Comparison of ENCODE assay signal across 14 cellular contexts in the genomic region with DNA sequence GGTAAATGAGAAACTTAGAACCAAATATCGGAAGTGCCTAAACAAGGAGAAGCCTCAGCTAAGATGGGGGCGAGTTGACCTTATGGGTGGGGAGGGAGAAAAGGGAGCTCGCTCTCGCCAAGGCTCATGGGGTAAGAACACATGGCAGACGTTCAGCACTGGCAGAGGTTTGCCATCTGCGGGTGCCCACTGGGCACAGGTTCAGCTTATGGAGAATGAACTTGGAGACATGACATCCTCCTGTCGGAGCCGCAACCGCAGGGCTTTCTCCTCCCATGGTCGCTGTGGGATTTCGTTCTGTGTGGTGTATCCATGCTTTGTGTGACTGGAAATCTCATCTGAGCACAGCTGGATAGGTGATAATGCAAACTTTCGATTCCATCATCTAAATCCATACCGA. TPM values are rescaled to one million over a fixed set of nuclear protein-coding genes. Genes with fewer than 3 reads are reported as not detected.
A peak's percentile ranks its signal among the peaks of the same experiment; 100 is the strongest.
DNase-seq lines count a peak whose midpoint lies in the region; ATAC-seq and TF ChIP-seq lines count a peak whose summit lies in the region.
"Had no signal": no experiment of that assay in that cellular context is flagged by ENCODE, and none has a peak within 500 bp of the region (broad histone marks: within the 10 kb centered on the region; RNA-seq: fewer than 3 reads in every experiment).

No MANE protein-coding gene starts in this region.

- H3K4me3 ChIP-seq in H7 (ENCODE audit: insufficient read depth, low read depth, low read length) (no peak overlapping the region), sigmoid colon (no peak overlapping the region)
- H3K4me3 ChIP-seq: A549 had no signal

- no peak for TF ChIP-seq POLR2A in sigmoid colon (IDR thresholded peaks at IDR 0.05)

- no peak for TF ChIP-seq CTCF in sigmoid colon (IDR thresholded peaks at IDR 0.05)

- H3K4me1 Mint-ChIP-seq in T-helper 2 cell treated with Interferon-gamma antibody and Interleukin-4, amounts not matched to agents 5 μg/mL and 100 μg/mL, for 36 hours (ENCODE audit: low read depth), result no peaks in the 10 kb centered on the region
- H3K4me1 Mint-ChIP-seq: CD4-positive, alpha-beta memory T cell had no signal

- no peak overlapping the region for H3K27ac Mint-ChIP-seq in T-helper 2 cell treated with Interferon-gamma antibody and Interleukin-4, amounts not matched to agents 5 μg/mL and 100 μg/mL, for 36 hours
- H3K27ac Mint-ChIP-seq: CD4-positive, alpha-beta memory T cell had no signal

- no peaks in the 10 kb centered on the region for H3K4me1 ChIP-seq in sigmoid colon
- H3K4me1 ChIP-seq: A549 had no signal

- intact Hi-C loops in sigmoid colon (cut with DNase I), result no loop called here

- H3K36me3 ChIP-seq in H7 (replicated peaks; ENCODE audit: control insufficient read depth, insufficient read depth, low read length) (no peaks in the 10 kb centered on the region), sigmoid colon (no peaks in the 10 kb centered on the region)
- H3K36me3 ChIP-seq: BE2C had no signal

- no peaks in the 10 kb centered on the region for H3K27me3 ChIP-seq in H7 (ENCODE audit: control insufficient read depth, insufficient read depth, low read length)
- H3K27me3 ChIP-seq in sigmoid colon, result no peaks in the 10 kb centered on the region
- H3K27me3 ChIP-seq: BE2C had no signal

- TF ChIP-seq EP300 in sigmoid colon (IDR thresholded peaks at IDR 0.05), result no peak

- no peaks in the 10 kb centered on the region for H3K36me3 Mint-ChIP-seq in T-helper 2 cell treated with Interferon-gamma antibody and Interleukin-4, amounts not matched to agents 5 μg/mL and 100 μg/mL, for 36 hours (ENCODE audit: low read depth)
- H3K36me3 Mint-ChIP-seq: CD4-positive, alpha-beta memory T cell had no signal

- DNase-seq in H7 (peak; percentile 8), NCI-H1694 treated with DMSO at 0.1 percent for 48 hours (lab: John Stamatoyannopoulos, UW) (peak; percentile 70), mesenteric fat pad (ENCODE audit: low spot score) (peak; percentile 26), sigmoid colon (peak; percentile 35)
- no peak for DNase-seq in T-helper 2 cell treated with Interferon-gamma antibody and Interleukin-4, amounts not matched to agents 5 μg/mL and 100 μg/mL, for 36 hours (ENCODE audit: low spot score)
- DNase-seq: BE2C; CD4-positive, alpha-beta memory T cell; DND-41; GF-D8; HCEC 1CT had no signal

- H3K9me3 Mint-ChIP-seq in T-helper 2 cell treated with Interferon-gamma antibody and Interleukin-4, amounts not matched to agents 5 μg/mL and 100 μg/mL, for 36 hours, result no peaks in the 10 kb centered on the region

- no peak overlapping the region for H3K27ac ChIP-seq in sigmoid colon
- H3K27ac ChIP-seq: A549, C4-2B had no signal

- no peaks in the 10 kb centered on the region for H3K27me3 Mint-ChIP-seq in T-helper 2 cell treated with Interferon-gamma antibody and Interleukin-4, amounts not matched to agents 5 μg/mL and 100 μg/mL, for 36 hours (ENCODE audit: low read depth)

- 86 to 89% methylated on average over 13 of the region's 13 CpGs for WGBS in sigmoid colon, 2 donors

- H3K9me3 ChIP-seq in sigmoid colon, result no peaks in the 10 kb centered on the region
- H3K9me3 ChIP-seq: A549, BE2C had no signal

- no peak overlapping the region for H3K4me3 Mint-ChIP-seq in T-helper 2 cell treated with Interferon-gamma antibody and Interleukin-4, amounts not matched to agents 5 μg/mL and 100 μg/mL, for 36 hours
- H3K4me3 Mint-ChIP-seq: CD4-positive, alpha-beta memory T cell had no signal

- ATAC-seq in HG02852 (IDR thresholded peaks at IDR 0.05; ENCODE audit: unreplicated experiment) (no peak), GM21447 (IDR thresholded peaks at IDR 0.05; ENCODE audit: unreplicated experiment) (no peak)
- ATAC-seq: A549 had no signal

RNA-seq across cellular contexts. Expression of a gene that starts 36.1 kb away (rescaled TPM):
- total RNA-seq in H7 (2014; rRNA removed; shearing (Covaris generic)), result 65.7 and 84.3 TPM in 2 replicates
- 97.0 TPM for total RNA-seq in mesenteric fat pad
- total RNA-seq in sigmoid colon, result 10 to 100 TPM; 61.5 to 69.0 (median 64.9) TPM
- polyA plus RNA-seq in sigmoid colon, result 100 to 1,000 TPM in 1 of 3 donors, 10 to 100 TPM in 2; 50.0 to 187 (median 79.3) TPM
